9 cellular contexts compared by ENCODE assay signal in the genomic region with DNA sequence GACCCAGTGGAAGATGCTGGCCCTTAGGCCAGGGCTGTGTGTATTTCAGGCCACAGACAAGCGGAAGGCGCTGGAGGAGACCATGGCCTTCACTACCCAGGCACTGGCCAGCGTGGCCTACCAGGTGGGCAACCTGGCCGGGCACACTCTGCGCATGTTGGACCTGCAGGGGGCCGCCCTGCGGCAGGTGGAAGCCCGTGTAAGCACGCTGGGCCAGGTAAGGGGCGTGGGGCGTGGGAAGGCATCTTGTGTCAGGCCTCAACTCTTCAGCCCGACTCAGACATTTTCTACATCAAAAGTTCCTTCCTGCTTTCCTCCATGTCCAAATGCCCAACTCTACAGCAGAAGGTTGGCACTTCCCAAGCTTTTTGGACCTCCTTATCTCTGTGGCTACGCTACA. TPM values are rescaled to one million over a fixed set of nuclear protein-coding genes. Genes with fewer than 3 reads are reported as not detected.
DNase-seq lines count a peak whose midpoint lies in the region; ATAC-seq lines count a peak whose summit lies in the region.
"Had no signal": no experiment of that assay in that cellular context is flagged by ENCODE, and none has a peak within 500 bp of the region (broad histone marks: within the 10 kb centered on the region; RNA-seq: fewer than 3 reads in every experiment).

No MANE protein-coding gene starts in this region.

- H3K27me3 ChIP-seq in thymus (ENCODE audit: control insufficient read depth, insufficient read depth) = no peaks in the 10 kb centered on the region
- H3K27me3 ChIP-seq: testis had no signal

- DNase-seq in activated naive CD4-positive, alpha-beta T cell treated with anti-CD3 and anti-CD28 coated beads for 36 hours = no peak
- DNase-seq in activated naive CD4-positive, alpha-beta T cell treated with Interleukin-2 at 50 U/mL for 16 hours = no peak
- DNase-seq in T-helper 17 cell = no peak
- no peak for DNase-seq in immature natural killer cell
- DNase-seq in NCI-H446 (lab: John Stamatoyannopoulos, UW) = no peak

- intact Hi-C loops in activated naive CD4-positive, alpha-beta T cell treated with anti-CD3 and anti-CD28 coated beads for 36 hours (cut with micrococcal nuclease) = no loop called here

- H3K4me3 Mint-ChIP-seq in activated naive CD4-positive, alpha-beta T cell treated with anti-CD3 and anti-CD28 coated beads for 36 hours = no peak overlapping the region
- peak overlapping the region; percentile 91 for H3K4me3 Mint-ChIP-seq in T-helper 17 cell
- H3K4me3 Mint-ChIP-seq in immature natural killer cell = peak overlapping the region; percentile 79 to 87 (median 84)

- WGBS in thymus = 93% methylated on average over 13 of the region's 13 CpGs

- CTCF ChIA-PET in activated naive CD4-positive, alpha-beta T cell treated with anti-CD3 and anti-CD28 coated beads for 36 hours (lab: Charles Lee) = interaction anchor here (1.1 kb wide), 1 partner anchor 10 kb away, joined by 3 read pairs; no protein-coding TSS in a partner anchor

- peaks cover 24% of the 10 kb centered on the region for H3K4me1 ChIP-seq in thymus (ENCODE audit: control insufficient read depth, insufficient read depth, low read length)

- H3K27ac ChIP-seq in thymus (ENCODE audit: low read depth) = peak overlapping the region; percentile 13
- H3K27ac ChIP-seq: testis had no signal

- H3K36me3 ChIP-seq in thymus (ENCODE audit: control insufficient read depth, insufficient read depth) = no peaks in the 10 kb centered on the region

- no peaks in the 10 kb centered on the region for H3K9me3 Mint-ChIP-seq in activated naive CD4-positive, alpha-beta T cell treated with anti-CD3 and anti-CD28 coated beads for 36 hours
- H3K9me3 Mint-ChIP-seq in immature natural killer cell = no peaks in the 10 kb centered on the region

- peaks cover 71% of the 10 kb centered on the region for H3K4me1 Mint-ChIP-seq in activated naive CD4-positive, alpha-beta T cell treated with anti-CD3 and anti-CD28 coated beads for 36 hours (ENCODE audit: low read depth)
- peaks cover 59% of the 10 kb centered on the region for H3K4me1 Mint-ChIP-seq in T-helper 17 cell
- peaks cover 79 to 85% of the 10 kb centered on the region in 2 donors for H3K4me1 Mint-ChIP-seq in immature natural killer cell

- H3K36me3 Mint-ChIP-seq in activated naive CD4-positive, alpha-beta T cell treated with anti-CD3 and anti-CD28 coated beads for 36 hours (ENCODE audit: low read depth) = peaks cover 30% of the 10 kb centered on the region
- H3K36me3 Mint-ChIP-seq in T-helper 17 cell (ENCODE audit: low read depth) = peaks cover 3% of the 10 kb centered on the region
- H3K36me3 Mint-ChIP-seq in immature natural killer cell = peaks cover 34 to 43% (median 36%) of the 10 kb centered on the region in 3 donors

- ATAC-seq in T-helper 17 cell = no peak
- no peak for ATAC-seq in HG02981 (IDR thresholded peaks at IDR 0.05; ENCODE audit: unreplicated experiment)
- ATAC-seq in GM19463 (IDR thresholded peaks at IDR 0.05; ENCODE audit: unreplicated experiment) = no peak

- peak overlapping the region; percentile 28 for H3K27ac Mint-ChIP-seq in activated naive CD4-positive, alpha-beta T cell treated with anti-CD3 and anti-CD28 coated beads for 36 hours
- H3K27ac Mint-ChIP-seq in T-helper 17 cell = peak overlapping the region; percentile 96
- H3K27ac Mint-ChIP-seq in immature natural killer cell = peak overlapping the region; percentile 93 to 100 (median 98)

- H3K4me3 ChIP-seq in thymus (ENCODE audit: low read length) = no peak overlapping the region
- H3K4me3 ChIP-seq: testis had no signal

- H3K27me3 Mint-ChIP-seq in activated naive CD4-positive, alpha-beta T cell treated with anti-CD3 and anti-CD28 coated beads for 36 hours (ENCODE audit: low read depth) = no peaks in the 10 kb centered on the region
- H3K27me3 Mint-ChIP-seq in T-helper 17 cell (no peaks in the 10 kb centered on the region), immature natural killer cell (ENCODE audit: low read depth in 3 of 3) (peaks cover 25 to 35% (median 31%) of the 10 kb centered on the region in 3 donors)

- H3K9me3 ChIP-seq in T-helper 17 cell (ENCODE audit: control insufficient read depth, low read length, poor library complexity, severe bottlenecking) = no peaks in the 10 kb centered on the region
- H3K9me3 ChIP-seq in thymus (ENCODE audit: control insufficient read depth) = no peaks in the 10 kb centered on the region
- H3K9me3 ChIP-seq: testis had no signal

RNA-seq across cellular contexts. Expression of gene ABI3, which starts 6.0 kb away (rescaled TPM):
- total RNA-seq in activated naive CD4-positive, alpha-beta T cell treated with anti-CD3 and anti-CD28 coated beads for 36 hours = 10 to 100 TPM; 18.7 to 18.9 TPM
- total RNA-seq in T-helper 17 cell = 10 to 100 TPM in 1 of 2 donors, 1 to 10 TPM in 1; 6.5 to 10.5 TPM
- polyA plus RNA-seq in immature natural killer cell (100 to 1,000 TPM; 149 to 338 (median 289) TPM), thymus (12.6 TPM)

RNA-seq across cellular contexts. Expression of gene GNGT2, which starts 6.1 kb away (rescaled TPM):
- total RNA-seq in activated naive CD4-positive, alpha-beta T cell treated with anti-CD3 and anti-CD28 coated beads for 36 hours = 10 to 100 TPM; 40.3 to 41.3 TPM
- 1 to 10 TPM; 3.0 to 4.4 TPM for total RNA-seq in T-helper 17 cell
- polyA plus RNA-seq in immature natural killer cell (100 to 1,000 TPM; 110 to 238 (median 131) TPM), thymus (10.8 TPM)

RNA-seq across cellular contexts. Expression of gene PHOSPHO1, which starts 14.1 kb away (rescaled TPM):
- total RNA-seq in activated naive CD4-positive, alpha-beta T cell treated with anti-CD3 and anti-CD28 coated beads for 36 hours = not detected
- total RNA-seq in T-helper 17 cell = not detected
- polyA plus RNA-seq in immature natural killer cell (1 to 10 TPM in 2 of 3 donors, under 1 TPM in 1; 0.77 to 3.6 (median 2.0) TPM), thymus (0.50 TPM)

Comparison
In these comparisons a context has a peak if more than half of its experiments do, and no peak if none do; other contexts are left out.
1. H3K27ac Mint-ChIP-seq: peak in every context shown above with its lines; median percentile 98 in immature natural killer cell; 96 in T-helper 17 cell; 28 in activated naive CD4-positive, alpha-beta T cell treated with anti-CD3 and anti-CD28 coated beads for 36 hours.
2. RNA of gene GNGT2, which starts 6.1 kb away (total RNA-seq): 40.3 to 41.3 TPM in activated naive CD4-positive, alpha-beta T cell treated with anti-CD3 and anti-CD28 coated beads for 36 hours; 3.0 to 4.4 TPM in T-helper 17 cell; every median in the first group is over 4 times any median in the second.